Comparison of ENCODE assay signal across 10 cellular contexts in genomic region chr18:63267990-63268721, GRCh38. TPM values are rescaled to one million over a fixed set of nuclear protein-coding genes. Genes with fewer than 3 reads are reported as not detected.
DNase-seq lines count a peak whose midpoint lies in the region; ATAC-seq and TF ChIP-seq lines count a peak whose summit lies in the region.
"Had no signal": no experiment of that assay in that cellular context is flagged by ENCODE, and none has a peak within 500 bp of the region (broad histone marks: within the 10 kb centered on the region; RNA-seq: fewer than 3 reads in every experiment).

No MANE protein-coding gene starts in this region.

- H3K27me3 ChIP-seq in parathyroid adenoma (ENCODE audit: control insufficient read depth, insufficient read depth, low read length), result no peaks in the 10 kb centered on the region
- H3K27me3 ChIP-seq: right atrium auricular region had no signal

- peaks cover 17% of the 10 kb centered on the region for H3K4me1 ChIP-seq in parathyroid adenoma

- no peak overlapping the region for H3K9ac ChIP-seq in parathyroid adenoma

- H3K9me3 Mint-ChIP-seq in activated T-helper 17 cell treated with anti-CD3 and anti-CD28 coated beads, Interleukin-2, amount 50 U/mL, for 72 hours, result no peaks in the 10 kb centered on the region

- no peak overlapping the region for H3K4me3 ChIP-seq in parathyroid adenoma (ENCODE audit: low read depth, low read length)
- H3K4me3 ChIP-seq: right atrium auricular region had no signal

- peak overlapping the region; percentile 57 for H2AFZ ChIP-seq in parathyroid adenoma

- DNase-seq in NCI-H510A treated with DMSO at 0.1 percent for 48 hours (lab: John Stamatoyannopoulos, UW) (peak; percentile 43), NCI-H510A (lab: John Stamatoyannopoulos, UW) (no peak), middle frontal gyrus (ENCODE audit: extremely low spot score, low spot score) (no peak), GM19238 (ENCODE audit: insufficient read length, low spot score) (no peak)
- DNase-seq: GOT3 had no signal

- TF ChIP-seq CTCF in parathyroid adenoma (IDR thresholded peaks at IDR 0.05), result no peak

- H3K4me2 ChIP-seq in parathyroid adenoma (ENCODE audit: low read length), result no peak overlapping the region

- peak overlapping the region; percentile 71 for H3K4me3 Mint-ChIP-seq in activated T-helper 17 cell treated with anti-CD3 and anti-CD28 coated beads, Interleukin-2, amount 50 U/mL, for 72 hours

- H3K79me2 ChIP-seq in parathyroid adenoma, result peaks cover 4% of the 10 kb centered on the region

- no peaks in the 10 kb centered on the region for H3K27me3 Mint-ChIP-seq in activated T-helper 17 cell treated with anti-CD3 and anti-CD28 coated beads, Interleukin-2, amount 50 U/mL, for 72 hours

- peaks cover 31% of the 10 kb centered on the region for H3K36me3 Mint-ChIP-seq in activated T-helper 17 cell treated with anti-CD3 and anti-CD28 coated beads, Interleukin-2, amount 50 U/mL, for 72 hours (ENCODE audit: low read depth)

- ATAC-seq in HG02678 (IDR thresholded peaks at IDR 0.05; ENCODE audit: unreplicated experiment), result peak; percentile 66
- peak; percentile 93 for ATAC-seq in activated T-helper 17 cell treated with anti-CD3 and anti-CD28 coated beads, Interleukin-2, amount 50 U/mL, for 72 hours (replicated peaks)
- no peak for ATAC-seq in GM21526 (IDR thresholded peaks at IDR 0.05; ENCODE audit: low FRiP score, unreplicated experiment)

- no peaks in the 10 kb centered on the region for H3K9me3 ChIP-seq in parathyroid adenoma (ENCODE audit: control insufficient read depth, low read length)
- H3K9me3 ChIP-seq: right atrium auricular region had no signal

- H3K27ac Mint-ChIP-seq in activated T-helper 17 cell treated with anti-CD3 and anti-CD28 coated beads, Interleukin-2, amount 50 U/mL, for 72 hours, result peak overlapping the region; percentile 75

- H3K27ac ChIP-seq in parathyroid adenoma, result no peak overlapping the region
- H3K27ac ChIP-seq: right atrium auricular region had no signal

- peaks cover 47% of the 10 kb centered on the region for H3K4me1 Mint-ChIP-seq in activated T-helper 17 cell treated with anti-CD3 and anti-CD28 coated beads, Interleukin-2, amount 50 U/mL, for 72 hours

- no peaks in the 10 kb centered on the region for H3K36me3 ChIP-seq in parathyroid adenoma (ENCODE audit: control insufficient read depth, insufficient read depth, low read length)
- H3K36me3 ChIP-seq: right atrium auricular region had no signal

RNA-seq across cellular contexts. Expression of gene BCL2, which starts 51.4 kb away (rescaled TPM):
- 100 to 1,000 TPM in 1 of 2 donors, 10 to 100 TPM in 1; 95.4 to 269 TPM for total RNA-seq in activated T-helper 17 cell treated with anti-CD3 and anti-CD28 coated beads, Interleukin-2, amount 50 U/mL, for 72 hours
